Comparison of ENCODE assay signal across 1 cellular context in genomic region chr5:149365418-149365817, GRCh38.
A peak's percentile ranks its signal among the peaks of the same experiment; 100 is the strongest.
TF ChIP-seq lines count a peak whose summit lies in the region.

No MANE protein-coding gene starts in this region.

TF ChIP-seq in K562, 482 proteins besides CTCF, POLR2A, EP300 and RAD21 (continued from another document):
- TF ChIP-seq TCF7 (IDR thresholded peaks at IDR 0.05; ENCODE audit: borderline replicate concordance) (no peak), ZNF274 (IDR thresholded peaks at IDR 0.05; ENCODE audit: borderline replicate concordance, low read depth, low read length) (no peak), ATF3 (IDR thresholded peaks at IDR 0.05) (peak; percentile 61), ATF3 (CRISPR knock-in tag; conservative IDR thresholded peaks at IDR 0.05) (no peak), MAX (CRISPR knock-in tag; IDR thresholded peaks at IDR 0.05) (no peak), CCNT2 (IDR thresholded peaks at IDR 0.05; ENCODE audit: borderline replicate concordance, extremely low read depth, insufficient read length, low read depth, low read length) (no peak), SMARCA4 (IDR thresholded peaks at IDR 0.05) (no peak), ZBTB12 (CRISPR knock-in tag; IDR thresholded peaks at IDR 0.05) (no peak), RFX7 (CRISPR knock-in tag; IDR thresholded peaks at IDR 0.05) (no peak), VEZF1 (CRISPR knock-in tag; IDR thresholded peaks at IDR 0.05) (0 out of 2 replicates have a peak, but pooled peaks have one; percentile 25)
